Comparison of ENCODE assay signal across 18 cellular contexts in the genomic region with DNA sequence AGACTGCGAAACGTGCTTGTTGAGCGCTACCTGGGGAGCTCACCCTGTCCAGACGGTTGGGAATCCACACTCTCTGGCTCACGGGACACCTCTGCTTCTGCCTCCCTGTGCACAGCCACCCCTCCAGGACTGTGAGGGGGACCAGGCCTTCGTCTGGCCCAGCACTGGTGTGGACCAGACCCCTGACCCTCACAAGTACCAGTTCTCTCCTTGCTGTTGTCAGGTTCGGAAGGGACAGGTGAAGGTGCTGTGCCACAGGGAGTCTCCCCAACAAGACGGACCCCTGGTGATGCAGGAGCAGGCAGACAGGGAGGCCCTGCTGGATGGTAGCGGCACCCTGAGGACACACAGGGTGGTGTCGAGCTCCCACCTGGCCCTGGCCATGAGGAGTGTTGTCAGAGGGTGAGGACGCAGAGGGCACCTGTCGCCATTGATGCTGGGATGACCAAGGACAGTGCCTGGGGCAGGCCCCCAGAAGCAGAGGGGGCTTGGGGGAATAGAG. TPM values are rescaled to one million over a fixed set of nuclear protein-coding genes. Genes with fewer than 3 reads are reported as not detected.
A peak's percentile ranks its signal among the peaks of the same experiment; 100 is the strongest.
DNase-seq lines count a peak whose midpoint lies in the region; ATAC-seq, FAIRE-seq and TF ChIP-seq lines count a peak whose summit lies in the region.
"Had no signal": no experiment of that assay in that cellular context is flagged by ENCODE, and none has a peak within 500 bp of the region (broad histone marks: within the 10 kb centered on the region; RNA-seq: fewer than 3 reads in every experiment).

No MANE protein-coding gene starts in this region.

- no peaks in the 10 kb centered on the region for H3K79me2 ChIP-seq in K562 (ENCODE audit: control insufficient read depth, insufficient read depth, low read length)

- TF ChIP-seq CTCF in left ventricle myocardium inferior (IDR thresholded peaks at IDR 0.05; ENCODE audit: borderline replicate concordance) (no peak), K562 (IDR thresholded peaks at IDR 0.05 in 2 of 3, conservative IDR thresholded peaks at IDR 0.05 in 1 of 3; ENCODE audit: insufficient read depth in 2 of 3, low read depth in 1 of 3, low read length in 3 of 3) (no peak), nephron progenitor cell (IDR thresholded peaks at IDR 0.05) (no peak), Calu3 (IDR thresholded peaks at IDR 0.05; ENCODE audit: unreplicated experiment) (no peak)

- no peak overlapping the region for H3K27ac ChIP-seq in left ventricle myocardium inferior (replicated peaks)
- no peak overlapping the region for H3K27ac ChIP-seq in K562 (ENCODE audit: extremely low read depth, low read depth, low read length)
- H3K27ac ChIP-seq: GM23248, prostate gland, stomach had no signal

- FAIRE-seq in K562 (lab: Jason Lieb, UNC): no peak
- FAIRE-seq: endometrium, G401.6, GM12878 had no signal

- H3K4me1 ChIP-seq in left ventricle myocardium inferior (peaks cover 18% of the 10 kb centered on the region), K562 (replicated peaks in 1 of 2; ENCODE audit: control insufficient read depth in 2 of 2, insufficient read depth in 2 of 2, low read length in 2 of 2) (peaks cover 4 to 49% of the 10 kb centered on the region in 2 experiments; a peak in 4 of 5 replicates)
- H3K4me1 ChIP-seq: prostate gland, stomach had no signal

- TF ChIP-seq EP300 in K562 (IDR thresholded peaks at IDR 0.05; ENCODE audit: low read length): no peak

- intact Hi-C loops in Right ventricle myocardium inferior (cut with DNase I): no loop called here
- intact Hi-C loops in left ventricle myocardium inferior (cut with micrococcal nuclease): no loop called here
- intact Hi-C loops in K562 (cut with micrococcal nuclease): no loop called here
- intact Hi-C loops in Calu3 (cut with micrococcal nuclease; ENCODE audit: unreplicated experiment): no loop called here

- H3K36me3 ChIP-seq in left ventricle myocardium inferior (no peaks in the 10 kb centered on the region), K562 (ENCODE audit: control insufficient read depth, insufficient read depth, low read length) (no peaks in the 10 kb centered on the region)
- H3K36me3 ChIP-seq: prostate gland, stomach had no signal

- no peaks in the 10 kb centered on the region for H3K9me1 ChIP-seq in K562 (ENCODE audit: control insufficient read depth, insufficient read depth, low read length)

- no peak overlapping the region; a peak in 1 of 4 replicates for H3K9ac ChIP-seq in K562 (ENCODE audit: insufficient read depth in 1 of 2, low read depth in 2 of 2, low read length in 2 of 2)
- H3K9ac ChIP-seq: GM23248 had no signal

- H3K27me3 Mint-ChIP-seq in nephron progenitor cell (ENCODE audit: low read depth, poor library complexity): peaks cover 7% of the 10 kb centered on the region
- peaks cover 18% of the 10 kb centered on the region for H3K27me3 Mint-ChIP-seq in Calu3 (ENCODE audit: unreplicated experiment)
- H3K27me3 Mint-ChIP-seq: T-helper 17 cell had no signal

- 4% methylated on average over 12 of the region's 12 CpGs for WGBS in K562 (ENCODE audit: insufficient coverage, low coverage, missing lambda C conversion rate)

- CTCF ChIA-PET in K562 (lab: Yijun Ruan, JAX; ENCODE audit: low intra/inter-chr PET ratio) (no interaction called here), Calu3 (lab: Charles Lee) (no interaction called here)

- no peak overlapping the region for H3K4me3 Mint-ChIP-seq in nephron progenitor cell
- no peak overlapping the region for H3K4me3 Mint-ChIP-seq in Calu3 (ENCODE audit: low read depth, unreplicated experiment)
- H3K4me3 Mint-ChIP-seq: T-helper 17 cell had no signal

- peaks cover 9% of the 10 kb centered on the region for H3K9me3 ChIP-seq in left ventricle myocardium inferior (replicated peaks)
- H3K9me3 ChIP-seq in K562 (replicated peaks; ENCODE audit: control insufficient read depth, insufficient read depth, low read depth, low read length): no peaks in the 10 kb centered on the region
- H3K9me3 ChIP-seq: Caco-2, prostate gland had no signal

- H3K4me1 Mint-ChIP-seq in nephron progenitor cell (peaks cover 51% of the 10 kb centered on the region), Calu3 (ENCODE audit: low read depth, unreplicated experiment) (no peaks in the 10 kb centered on the region)

- H3K4me3 ChIP-seq in left ventricle myocardium inferior: no peak overlapping the region
- no peak overlapping the region for H3K4me3 ChIP-seq in K562
- H3K4me3 ChIP-seq: GM12878, GM23248, prostate gland, stomach had no signal

- H3K36me3 Mint-ChIP-seq in nephron progenitor cell (ENCODE audit: low read depth): no peaks in the 10 kb centered on the region
- H3K36me3 Mint-ChIP-seq in Calu3 (ENCODE audit: insufficient read depth, unreplicated experiment): no peaks in the 10 kb centered on the region

- no peaks in the 10 kb centered on the region; the same call in 1 of the 2 replicates for H4K20me1 ChIP-seq in K562 (replicated peaks; ENCODE audit: control insufficient read depth, insufficient read depth, low read length)

- H3K4me2 ChIP-seq in K562 (ENCODE audit: insufficient read depth, low read length): no peak overlapping the region

- no TSS peak for BruUV-seq in K562 (replicated peaks; lab: Mats Ljungman, UMichigan)
- BruUV-seq in Calu3 (replicated peaks; lab: Mats Ljungman, UMichigan): no TSS peak

- in situ Hi-C loops in K562 (cut with MboI): no loop called here

- no peak for TF ChIP-seq RAD21 in K562 (CRISPR knock-in tag; conservative IDR thresholded peaks at IDR 0.05 in 1 of 2, IDR thresholded peaks at IDR 0.05 in 1 of 2)

- DNase-seq in Right ventricle myocardium inferior (ENCODE audit: missing footprints): peak; percentile 55
- no peak for DNase-seq in left ventricle myocardium inferior
- DNase-seq in K562 (ENCODE audit: extremely low read depth in 1 of 4, low spot score in 3 of 4): no peak
- DNase-seq in nephron progenitor cell: peak; percentile 8
- peak; percentile 32 for DNase-seq in ureter (ENCODE audit: low spot score)
- no peak for DNase-seq in GOT3 (lab: John Stamatoyannopoulos, UW)
- no peak for DNase-seq in activated gamma-delta T cell (lab: John Stamatoyannopoulos, UW)
- no peak for DNase-seq in Calu3
- DNase-seq: GM23248, NCI-H1436 had no signal

- H2AFZ ChIP-seq in K562 (ENCODE audit: low read depth, low read length): no peak overlapping the region
- H2AFZ ChIP-seq: GM23248 had no signal

- POLR2A ChIA-PET in K562 (lab: Yijun Ruan, JAX): interaction anchor here (0.7 to 2.0 kb wide), 2 partner anchors 17 to 27 kb away, joined by 3 to 4 read pairs; no protein-coding TSS in a partner anchor

- H3K27ac Mint-ChIP-seq in nephron progenitor cell (no peak overlapping the region), Calu3 (ENCODE audit: unreplicated experiment) (no peak overlapping the region)
- H3K27ac Mint-ChIP-seq: T-helper 17 cell had no signal

- ATAC-seq in Right ventricle myocardium inferior: no peak
- no peak for ATAC-seq in K562
- ATAC-seq: GM12878, T-helper 17 cell had no signal

- peaks cover 18% of the 10 kb centered on the region for H3K27me3 ChIP-seq in left ventricle myocardium inferior (ENCODE audit: low read depth)
- H3K27me3 ChIP-seq in K562 (ENCODE audit: control insufficient read depth in 2 of 2, insufficient read depth in 2 of 2, low read length in 2 of 2): peaks cover 11 to 59% of the 10 kb centered on the region in 2 experiments

- no peak for TF ChIP-seq POLR2A in K562 (conservative IDR thresholded peaks at IDR 0.05)

- peaks cover 8% of the 10 kb centered on the region for H3K9me3 Mint-ChIP-seq in nephron progenitor cell
- H3K9me3 Mint-ChIP-seq in Calu3 (ENCODE audit: low read depth, unreplicated experiment): no peaks in the 10 kb centered on the region

TF ChIP-seq in K562, 482 proteins besides CTCF, POLR2A, EP300 and RAD21:
- TF ChIP-seq HMBOX1 (IDR thresholded peaks at IDR 0.05): no peak
- peak; percentile 7 to 49; a peak in 3 of 4 replicates for TF ChIP-seq NRF1 (conservative IDR thresholded peaks at IDR 0.05 in 1 of 2, IDR thresholded peaks at IDR 0.05 in 1 of 2)
- TF ChIP-seq ELF4 (CRISPR knock-in tag; IDR thresholded peaks at IDR 0.05): no peak
TF ChIP-seq in K562: peak in this region for 1.

RNA-seq across cellular contexts. Expression of gene RASGEF1A, which starts 15.2 kb away (rescaled TPM):
- total RNA-seq in Right ventricle myocardium inferior: 1.4 TPM
- total RNA-seq in left ventricle myocardium inferior: 1.1 TPM
- total RNA-seq in K562 (2011; cell fraction: chromatin; rRNA removed; ENCODE audit: low replicate concordance): 16.2 and 38.5 TPM in 2 replicates
- total RNA-seq in K562 (2011; cell fraction: nucleolus; rRNA removed): 29.0 and 30.1 TPM in 2 replicates
- total RNA-seq in K562 (2011; cell fraction: nucleoplasm; rRNA removed): 17.3 and 19.3 TPM in 2 replicates
- total RNA-seq in K562 (2014; rRNA removed): 29.7 and 32.0 TPM in 2 replicates
- 8.1 and 9.2 TPM in 2 replicates for total RNA-seq in K562 (2014; rRNA removed; fragmentation: Illumina TruSeq; extraction: Trizol)
- 9.8 and 10.2 TPM in 2 replicates for total RNA-seq in K562 (2015; rRNA removed; fragmentation: Illumina TruSeq; extraction: Trizol)
- 20.9 and 21.5 TPM in 2 replicates for total RNA-seq in K562 (2021)
- 25.3 and 28.7 TPM in 2 replicates for polyA plus RNA-seq in K562 (2011; rRNA removed)
- 27.5 and 49.3 TPM in 2 replicates for polyA plus RNA-seq in K562 (2011; cell fraction: cytosol; rRNA removed)
- polyA plus RNA-seq in K562 (2011; cell fraction: nucleus; rRNA removed): 38.8 and 68.7 TPM in 2 replicates
- polyA plus RNA-seq in K562 (2012): 7.4 and 13.1 TPM in 2 replicates
- 14.7 and 18.9 TPM in 2 replicates for polyA plus RNA-seq in K562 (2014; fragmentation: Illumina TruSeq; extraction: Trizol)
- polyA plus RNA-seq in K562 (2014; fragmentation: Nextera tagmentation; extraction: Ambion mirVana): 1 to 10 TPM; 1.6 to 2.9 TPM
- 24.2 and 27.9 TPM in 2 replicates for polyA plus RNA-seq in K562 (2014; rRNA removed)
- 9.3 and 18.5 TPM in 2 replicates for polyA minus RNA-seq in K562 (2011; rRNA and poly(A)+ RNA removed)
- polyA minus RNA-seq in K562 (2011; cell fraction: cytosol; rRNA and poly(A)+ RNA removed): 19.4 and 20.6 TPM in 2 replicates
- 21.3 TPM in 2 replicates for polyA minus RNA-seq in K562 (2011; cell fraction: nucleus; rRNA and poly(A)+ RNA removed)
- 4.0 TPM for total RNA-seq in ureter
- 1.0 and 1.4 TPM in 2 replicates for total RNA-seq in Calu3 (2022)
- total RNA-seq: HT-29 had no signal
- polyA plus RNA-seq: GM23248 had no signal

Comparison
In these comparisons a context has a peak if more than half of its experiments do, and no peak if none do; other contexts are left out.
1. DNase-seq: peak in Right ventricle myocardium inferior (single experiment), nephron progenitor cell (single experiment) and ureter (single experiment); none in left ventricle myocardium inferior (single experiment), K562 (0 of 4), GOT3 (single experiment), activated gamma-delta T cell (single experiment) and Calu3 (single experiment).